Comparison of ENCODE assay signal across 11 cellular contexts in the genomic region with DNA sequence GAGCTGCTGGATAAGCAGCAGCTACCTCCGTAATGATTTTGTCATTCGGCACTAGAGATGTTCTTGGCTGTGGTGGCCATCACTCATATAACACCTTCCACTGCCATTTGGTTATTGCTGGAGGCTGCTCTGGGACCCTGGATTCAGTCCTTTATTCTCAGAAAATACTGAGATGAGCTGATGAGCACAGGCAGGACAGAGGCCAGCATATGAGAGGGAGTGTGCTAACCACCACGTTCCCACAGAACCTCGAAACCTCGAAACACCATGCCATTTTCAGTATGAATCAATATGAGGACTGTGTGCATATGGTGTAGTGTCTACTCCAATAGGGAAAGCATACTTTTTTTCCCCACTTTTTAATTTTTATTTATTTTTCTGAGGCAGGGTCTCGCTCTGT.
DNase-seq lines count a peak whose midpoint lies in the region; ATAC-seq lines count a peak whose summit lies in the region.
"Had no signal": no experiment of that assay in that cellular context is flagged by ENCODE, and none has a peak within 500 bp of the region (broad histone marks: within the 10 kb centered on the region; RNA-seq: fewer than 3 reads in every experiment).

No MANE protein-coding gene starts in this region.

- peak overlapping the region; percentile 1 for H3K27ac ChIP-seq in muscle layer of colon (ENCODE audit: low read depth, low read length)

- DNase-seq in cortex of kidney (lab: John Stamatoyannopoulos, UW) (no peak), NCI-H1092 treated with DMSO at 0.1 percent for 48 hours (lab: John Stamatoyannopoulos, UW) (no peak), cerebellar cortex (ENCODE audit: low spot score) (no peak)
- DNase-seq: KG1, mesendoderm, NCI-H524 treated with DMSO at 0.1 percent for 48 hours, T-cell had no signal

- H3K9ac ChIP-seq in muscle layer of colon (ENCODE audit: low read length), result no peak overlapping the region

- no peak overlapping the region for H3K4me3 ChIP-seq in muscle layer of colon (ENCODE audit: low read depth in 1 of 2, low read length in 2 of 2)

- H3K36me3 ChIP-seq in muscle layer of colon (ENCODE audit: insufficient read depth, low read length), result peaks cover 33% of the 10 kb centered on the region

- peaks cover 52% of the 10 kb centered on the region for H3K4me1 ChIP-seq in muscle layer of colon (ENCODE audit: insufficient read depth, low read length)

- no peaks in the 10 kb centered on the region for H3K9me3 ChIP-seq in muscle layer of colon (ENCODE audit: low read length)

- H3K27me3 ChIP-seq in muscle layer of colon (ENCODE audit: control insufficient read depth in 1 of 2, insufficient read depth in 2 of 2, low read length in 2 of 2), result no peaks in the 10 kb centered on the region

- ATAC-seq in GM18868 (IDR thresholded peaks at IDR 0.05; ENCODE audit: unreplicated experiment), result peak; percentile 95
- ATAC-seq in GM21423 (IDR thresholded peaks at IDR 0.05; ENCODE audit: unreplicated experiment), result peak; percentile 69
- ATAC-seq in HG03196 (IDR thresholded peaks at IDR 0.05; ENCODE audit: unreplicated experiment), result peak; percentile 70
- ATAC-seq: T-cell had no signal
